Comparison of ENCODE assay signal across 18 cellular contexts in genomic region chrX:10589098-10589497, GRCh38. TPM values are rescaled to one million over a fixed set of nuclear protein-coding genes. Genes with fewer than 3 reads are reported as not detected.
DNase-seq lines count a peak whose midpoint lies in the region; ATAC-seq and TF ChIP-seq lines count a peak whose summit lies in the region.
"Had no signal": no experiment of that assay in that cellular context is flagged by ENCODE, and none has a peak within 500 bp of the region (broad histone marks: within the 10 kb centered on the region; RNA-seq: fewer than 3 reads in every experiment).

No MANE protein-coding gene starts in this region.

- H2AFZ ChIP-seq in neural progenitor cell (replicated peaks) = no peak overlapping the region

- H3K4me1 Mint-ChIP-seq in Caco-2 (ENCODE audit: low read depth, unreplicated experiment) (peaks cover 13% of the 10 kb centered on the region), neural progenitor cell (peaks cover 25% of the 10 kb centered on the region)
- no peaks in the 10 kb centered on the region for H3K4me1 Mint-ChIP-seq in effector memory CD8-positive, alpha-beta T cell (ENCODE audit: low read depth in 2 of 2)

- H3F3A ChIP-seq in neural progenitor cell (ENCODE audit: low read depth) = peaks cover 15% of the 10 kb centered on the region

- H3K4me1 ChIP-seq in Caco-2 (peaks cover 14% of the 10 kb centered on the region; the same call in 1 of the 2 replicates), HUES6 (ENCODE audit: control insufficient read depth, insufficient read depth, low read length) (peaks cover 39% of the 10 kb centered on the region), neural progenitor cell (peaks cover 22% of the 10 kb centered on the region), gastrocnemius medialis (no peaks in the 10 kb centered on the region)
- H3K4me1 ChIP-seq: SJSA1 had no signal

- H3K4me3 ChIP-seq in Caco-2 (ENCODE audit: low read depth, low read length) (peak overlapping the region; percentile 33), HUES6 (ENCODE audit: low read depth, low read length) (peak overlapping the region; percentile 33; the same call in 1 of the 2 replicates), neural progenitor cell (no peak overlapping the region), gastrocnemius medialis (no peak overlapping the region)
- H3K4me3 ChIP-seq: SJSA1 had no signal

- H3K27me3 ChIP-seq in Caco-2 (replicated peaks; ENCODE audit: control insufficient read depth, insufficient read depth, low read length) (no peaks in the 10 kb centered on the region), HUES6 (ENCODE audit: control insufficient read depth, insufficient read depth, low read length) (no peaks in the 10 kb centered on the region), neural progenitor cell (no peaks in the 10 kb centered on the region), gastrocnemius medialis (no peaks in the 10 kb centered on the region)
- H3K27me3 ChIP-seq: BE2C, SJSA1 had no signal

- H3K27ac Mint-ChIP-seq in Caco-2 (ENCODE audit: unreplicated experiment) (peak overlapping the region; percentile 91), neural progenitor cell (peak overlapping the region; percentile 78)
- no peak overlapping the region for H3K27ac Mint-ChIP-seq in effector memory CD8-positive, alpha-beta T cell

- H3K4me2 ChIP-seq in neural progenitor cell = no peak overlapping the region

- TF ChIP-seq POLR2A in gastrocnemius medialis (IDR thresholded peaks at IDR 0.05) = no peak

- H3K36me3 Mint-ChIP-seq in Caco-2 (ENCODE audit: insufficient read depth, unreplicated experiment) = peaks cover 50% of the 10 kb centered on the region
- H3K36me3 Mint-ChIP-seq in neural progenitor cell = peaks cover 51% of the 10 kb centered on the region
- no peaks in the 10 kb centered on the region for H3K36me3 Mint-ChIP-seq in effector memory CD8-positive, alpha-beta T cell (ENCODE audit: insufficient read depth)

- peaks cover 15% of the 10 kb centered on the region for H3K9me3 Mint-ChIP-seq in Caco-2 (ENCODE audit: unreplicated experiment)
- H3K9me3 Mint-ChIP-seq in neural progenitor cell = peaks cover 39% of the 10 kb centered on the region
- H3K9me3 Mint-ChIP-seq in effector memory CD8-positive, alpha-beta T cell = peaks cover 0 to 2% of the 10 kb centered on the region in 2 donors

- H3K4me3 Mint-ChIP-seq in Caco-2 (ENCODE audit: unreplicated experiment) = peak overlapping the region; percentile 89
- H3K4me3 Mint-ChIP-seq in neural progenitor cell = no peak overlapping the region
- no peak overlapping the region for H3K4me3 Mint-ChIP-seq in effector memory CD8-positive, alpha-beta T cell

- H3K9me3 ChIP-seq in Caco-2 = no peaks in the 10 kb centered on the region
- peaks cover 7% of the 10 kb centered on the region; the same call in 1 of the 2 replicates for H3K9me3 ChIP-seq in HUES6 (ENCODE audit: control insufficient read depth, insufficient read depth, low read depth, low read length)
- H3K9me3 ChIP-seq in neural progenitor cell (ENCODE audit: low read depth) = peaks cover 7% of the 10 kb centered on the region
- no peaks in the 10 kb centered on the region for H3K9me3 ChIP-seq in gastrocnemius medialis
- H3K9me3 ChIP-seq: BE2C, SJSA1 had no signal

- ATAC-seq in left lobe of liver (peak; percentile 90), gastrocnemius medialis (no peak)
- ATAC-seq in effector memory CD8-positive, alpha-beta T cell (replicated peaks) = no peak
- ATAC-seq: Right ventricle myocardium inferior had no signal

- CTCF ChIA-PET in Caco-2 (lab: Charles Lee) = no interaction called here

- POLR2A ChIA-PET in Caco-2 (lab: Charles Lee) = no interaction called here

- no peaks in the 10 kb centered on the region for H3K36me3 ChIP-seq in Caco-2 (ENCODE audit: control insufficient read depth, insufficient read depth, low read length)
- peaks cover 8% of the 10 kb centered on the region; the same call in 1 of the 2 replicates for H3K36me3 ChIP-seq in HUES6 (ENCODE audit: control insufficient read depth, insufficient read depth, low read length)
- no peaks in the 10 kb centered on the region for H3K36me3 ChIP-seq in neural progenitor cell
- H3K36me3 ChIP-seq in gastrocnemius medialis = no peaks in the 10 kb centered on the region
- H3K36me3 ChIP-seq: BE2C, SJSA1 had no signal

- H3K79me2 ChIP-seq in neural progenitor cell (ENCODE audit: low read depth) = peaks cover 71% of the 10 kb centered on the region

- H3K9ac ChIP-seq in HUES6 (ENCODE audit: low read length) (peak overlapping the region; percentile 75), neural progenitor cell (no peak overlapping the region)

- H3K27ac ChIP-seq in HUES6 (ENCODE audit: low read depth, low read length) (peak overlapping the region; percentile 63; the same call in 1 of the 2 replicates), neural progenitor cell (no peak overlapping the region), gastrocnemius medialis (no peak overlapping the region)
- H3K27ac ChIP-seq: SJSA1 had no signal

- no TSS peak for BruUV-seq in Caco-2 (replicated peaks; lab: Mats Ljungman, UMichigan)

- in situ Hi-C loops in gastrocnemius medialis (cut with MboI; ENCODE audit: low sequenced_read_pairs in 4 of 4) = no loop called here

- intact Hi-C loops in Caco-2 (cut with micrococcal nuclease; ENCODE audit: unreplicated experiment) = loop anchor here (1.0 kb wide), 1 partner anchor 8 kb away; no protein-coding TSS in a partner anchor
- intact Hi-C loops in gastrocnemius medialis (cut with DNase I; ENCODE audit: low total_unique reads) = no loop called here

- H3K27me3 Mint-ChIP-seq in Caco-2 (ENCODE audit: insufficient read depth, unreplicated experiment) (no peaks in the 10 kb centered on the region), neural progenitor cell (ENCODE audit: insufficient read depth, low read depth) (peaks cover 2% of the 10 kb centered on the region)
- H3K27me3 Mint-ChIP-seq in effector memory CD8-positive, alpha-beta T cell = no peaks in the 10 kb centered on the region

- TF ChIP-seq CTCF in Caco-2 (IDR thresholded peaks at IDR 0.05; ENCODE audit: insufficient read depth in 1 of 2, low read depth in 1 of 2, low read length in 1 of 2, severe bottlenecking in 1 of 2, unreplicated experiment in 1 of 2) (no peak), neural progenitor cell (IDR thresholded peaks at IDR 0.05) (no peak), gastrocnemius medialis (IDR thresholded peaks at IDR 0.05 in 4 of 5, conservative IDR thresholded peaks at IDR 0.05 in 1 of 5) (no peak)

- H4K20me1 ChIP-seq in neural progenitor cell (ENCODE audit: low read depth) = peaks cover 6% of the 10 kb centered on the region

- DNase-seq in Caco-2 (peak in 1 of 2 experiments; percentile 23), left lobe of liver (ENCODE audit: low spot score) (peak; percentile 53), neural progenitor cell (ENCODE audit: low spot score) (no peak), gastrocnemius medialis (no peak), activated T-cell treated with anti-CD3 and anti-CD28 coated beads for 4 hours (no peak), NCI-H1092 (lab: John Stamatoyannopoulos, UW) (no peak)
- no peak for DNase-seq in effector memory CD8-positive, alpha-beta T cell
- DNase-seq: BE2C, DMS79, Kasumi-1, NCI-H1417 treated with DMSO at 0.1 percent for 48 hours, NCI-H187 treated with DMSO at 0.1 percent for 48 hours, NCI-H510A, NCI-H748 treated with DMSO at 0.1 percent for 48 hours, OCI-M1 had no signal

RNA-seq across cellular contexts. Expression of gene MID1, which starts 31.3 kb away (rescaled TPM):
- 54.0 and 61.3 TPM in 2 replicates for total RNA-seq in Caco-2 (2022)
- 2.4 TPM for total RNA-seq in left lobe of liver
- 22.8 and 29.5 TPM in 2 replicates for total RNA-seq in neural progenitor cell (ENCODE audit: low replicate concordance)
- total RNA-seq in gastrocnemius medialis = 1 to 10 TPM in 3 of 4 donors, under 1 TPM in 1; 0.91 to 1.9 (median 1.8) TPM

Comparison
In these comparisons a context has a peak if more than half of its experiments do, and no peak if none do; other contexts are left out.
1. H3K4me3 ChIP-seq: peak in Caco-2 (single experiment) and HUES6 (single experiment); none in neural progenitor cell (single experiment) and gastrocnemius medialis (0 of 4).
2. H3K27ac Mint-ChIP-seq: peak in Caco-2 (single experiment) and neural progenitor cell (single experiment); none in effector memory CD8-positive, alpha-beta T cell (0 of 2).